In genomic region chr14:75401356-75401755, GRCh38 we compare ENCODE assay signal across 11 cellular contexts. TPM values are rescaled to one million over a fixed set of nuclear protein-coding genes. Genes with fewer than 3 reads are reported as not detected.
DNase-seq lines count a peak whose midpoint lies in the region; ATAC-seq and TF ChIP-seq lines count a peak whose summit lies in the region.
"Had no signal": no experiment of that assay in that cellular context is flagged by ENCODE, and none has a peak within 500 bp of the region (broad histone marks: within the 10 kb centered on the region; RNA-seq: fewer than 3 reads in every experiment).

No MANE protein-coding gene starts in this region.

- H3K4me1 ChIP-seq in right cardiac atrium (ENCODE audit: control insufficient read depth, insufficient read depth, low read length), result peaks cover 12% of the 10 kb centered on the region
- H3K4me1 ChIP-seq in psoas muscle, result peaks cover 19% of the 10 kb centered on the region

- H3K27ac ChIP-seq in angular gyrus (ENCODE audit: low read depth, low read length) (peak overlapping the region; percentile 26), right cardiac atrium (ENCODE audit: low read length) (peak overlapping the region; percentile 5), psoas muscle (peak overlapping the region; percentile 86)

- H3K27me3 ChIP-seq in right cardiac atrium (ENCODE audit: control insufficient read depth, insufficient read depth), result no peaks in the 10 kb centered on the region
- H3K27me3 ChIP-seq in psoas muscle (ENCODE audit: insufficient read depth in 3 of 3, low read length in 2 of 3), result no peaks in the 10 kb centered on the region

- peak; percentile 82 for DNase-seq in D341Med (ENCODE audit: low spot score)
- peak; percentile 72 to 83 (median 77) for DNase-seq in right cardiac atrium
- peak; percentile 52 to 80 for DNase-seq in psoas muscle
- DNase-seq in effector CD8-positive, alpha-beta T cell (lab: John Stamatoyannopoulos, UW), result no peak
- no peak for DNase-seq in stimulated activated naive CD8-positive, alpha-beta T cell treated with anti-CD3 and anti-CD28 coated beads, Interleukin-15, Interleukin-2, amounts not matched to agents 100 U/mL and 50 U/mL, for 24 hours
- DNase-seq in cerebellar cortex (ENCODE audit: low spot score), result no peak
- DNase-seq: activated CD4-positive, alpha-beta T cell treated with anti-CD3 and anti-CD28 coated beads for 1 hour; NCI-H345; occipital lobe had no signal

- ATAC-seq in right cardiac atrium, result peak; percentile 86 to 91
- peak; percentile 39 to 71 (median 53) for ATAC-seq in psoas muscle
- ATAC-seq in stimulated activated naive CD8-positive, alpha-beta T cell treated with anti-CD3 and anti-CD28 coated beads, Interleukin-15, Interleukin-2, amounts not matched to agents 100 U/mL and 50 U/mL, for 24 hours, result no peak
- ATAC-seq in HG03521 (IDR thresholded peaks at IDR 0.05; ENCODE audit: unreplicated experiment), result no peak

- H3K9me3 ChIP-seq in right cardiac atrium (ENCODE audit: control insufficient read depth, low read length) (no peaks in the 10 kb centered on the region), psoas muscle (peaks cover 6% of the 10 kb centered on the region)

- H3K4me3 ChIP-seq in right cardiac atrium (ENCODE audit: low read length) (no peak overlapping the region), psoas muscle (no peak overlapping the region)

- WGBS in right cardiac atrium, result 26% methylated on average over 10 of the region's 10 CpGs
- WGBS in psoas muscle, 3 donors, result 6 to 16% (median 12%) methylated on average over 10 of the region's 10 CpGs

- TF ChIP-seq CTCF in psoas muscle (IDR thresholded peaks at IDR 0.05), result no peak

- H3K36me3 ChIP-seq in psoas muscle (ENCODE audit: insufficient read depth in 1 of 2, low read depth in 1 of 2), result no peaks in the 10 kb centered on the region

- intact Hi-C loops in right cardiac atrium (cut with DNase I), result no loop called here
- intact Hi-C loops in psoas muscle (cut with DNase I), result loop anchor here in 1 of 2 donors (2.0 kb wide), 1 partner anchor 61 kb away; no protein-coding TSS in a partner anchor

RNA-seq across cellular contexts. Expression of gene JDP2, which starts 26.5 kb away (rescaled TPM):
- total RNA-seq in right cardiac atrium, result 10 to 100 TPM; 28.3 to 42.2 (median 39.4) TPM
- 39.2 TPM for polyA plus RNA-seq in right cardiac atrium
- total RNA-seq in psoas muscle, result 10 to 100 TPM; 11.0 to 49.6 (median 30.8) TPM
- polyA plus RNA-seq in psoas muscle, result 10 to 100 TPM; 13.2 to 73.2 (median 49.9) TPM

Comparison
In these comparisons a context has a peak if more than half of its experiments do, and no peak if none do; other contexts are left out.
1. DNase-seq: peak in D341Med (single experiment), right cardiac atrium (3 of 3) and psoas muscle (2 of 2); none in effector CD8-positive, alpha-beta T cell (single experiment), stimulated activated naive CD8-positive, alpha-beta T cell treated with anti-CD3 and anti-CD28 coated beads, Interleukin-15, Interleukin-2, amounts not matched to agents 100 U/mL and 50 U/mL, for 24 hours (single experiment) and cerebellar cortex (single experiment).
2. H3K27ac ChIP-seq: peak in every context shown above with its lines; median percentile 86 in psoas muscle; 26 in angular gyrus; 5 in right cardiac atrium.
3. ATAC-seq: peak in right cardiac atrium (2 of 2) and psoas muscle (4 of 4); none in stimulated activated naive CD8-positive, alpha-beta T cell treated with anti-CD3 and anti-CD28 coated beads, Interleukin-15, Interleukin-2, amounts not matched to agents 100 U/mL and 50 U/mL, for 24 hours (single experiment) and HG03521 (single experiment).